Comparison of ENCODE assay signal across 17 cellular contexts in the genomic region with DNA sequence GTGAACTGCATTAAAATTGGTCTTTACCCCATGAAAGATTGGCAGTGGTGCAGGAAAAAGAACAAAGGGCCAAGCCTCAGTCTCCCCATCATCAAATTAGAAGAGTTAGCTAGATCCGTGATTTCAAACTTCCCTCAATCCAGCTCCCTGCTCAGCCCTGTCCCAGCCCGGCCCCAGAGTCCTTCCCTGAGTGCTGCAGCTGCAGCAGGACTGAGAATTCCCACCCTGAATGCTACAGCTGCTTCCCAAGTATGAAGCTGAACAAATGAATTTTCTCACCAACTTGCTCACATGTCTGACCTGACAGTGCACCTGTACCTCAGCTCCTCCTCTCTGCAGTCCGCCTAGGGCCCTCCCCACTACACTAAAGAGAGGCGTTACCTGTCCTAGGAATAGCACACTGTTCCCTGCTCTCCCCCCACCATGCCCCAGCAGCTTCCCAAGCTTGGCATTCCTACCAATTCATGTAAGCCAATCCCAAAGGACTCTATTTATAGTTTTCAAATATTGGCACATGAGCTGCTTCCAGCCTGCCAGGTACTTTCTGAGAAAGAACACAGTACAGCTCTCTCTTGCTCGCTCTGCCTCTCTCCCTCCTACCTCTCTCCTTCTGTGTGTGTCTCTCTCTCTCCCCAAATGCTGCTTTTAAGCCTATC.
A peak's percentile ranks its signal among the peaks of the same experiment; 100 is the strongest.
DNase-seq lines count a peak whose midpoint lies in the region; ATAC-seq and TF ChIP-seq lines count a peak whose summit lies in the region.
"Had no signal": no experiment of that assay in that cellular context is flagged by ENCODE, and none has a peak within 500 bp of the region (broad histone marks: within the 10 kb centered on the region; RNA-seq: fewer than 3 reads in every experiment).

No MANE protein-coding gene starts in this region.

- peak; percentile 89 to 93 (median 90) for ATAC-seq in heart left ventricle
- ATAC-seq in psoas muscle = peak; percentile 40 to 82 (median 80)
- ATAC-seq in activated T-helper 17 cell treated with anti-CD3 and anti-CD28 coated beads, Interleukin-2, amount 50 U/mL, for 72 hours (replicated peaks) = no peak
- ATAC-seq in effector memory CD8-positive, alpha-beta T cell (replicated peaks) = no peak
- ATAC-seq in WTC11 = no peak; the same call in 1 of the 2 replicates
- ATAC-seq: activated CD4-positive, alpha-beta T cell treated with anti-CD3 and anti-CD28 coated beads for 36 hours; stimulated activated effector memory CD8-positive, alpha-beta T cell treated with anti-CD3 and anti-CD28 coated beads, Interleukin-12 subunit alpha, Interleukin-12 subunit beta, amount 100 ng/mL, for 72 hours had no signal

- H3K27me3 ChIP-seq in heart left ventricle (no peaks in the 10 kb centered on the region), psoas muscle (ENCODE audit: insufficient read depth in 3 of 3, low read length in 2 of 3) (no peaks in the 10 kb centered on the region)

- no peaks in the 10 kb centered on the region for H3K9me3 ChIP-seq in heart left ventricle
- H3K9me3 ChIP-seq in psoas muscle = no peaks in the 10 kb centered on the region
- H3K9me3 ChIP-seq: Caco-2 had no signal

- no peaks in the 10 kb centered on the region for H3K36me3 Mint-ChIP-seq in activated T-helper 17 cell treated with anti-CD3 and anti-CD28 coated beads, Interleukin-2, amount 50 U/mL, for 72 hours (ENCODE audit: low read depth)
- no peaks in the 10 kb centered on the region for H3K36me3 Mint-ChIP-seq in effector memory CD8-positive, alpha-beta T cell (ENCODE audit: insufficient read depth)
- H3K36me3 Mint-ChIP-seq in activated naive CD8-positive, alpha-beta T cell treated with anti-CD3 and anti-CD28 coated beads for 36 hours = no peaks in the 10 kb centered on the region
- H3K36me3 Mint-ChIP-seq in WTC11 = peaks cover 13% of the 10 kb centered on the region
- H3K36me3 Mint-ChIP-seq: activated naive CD4-positive, alpha-beta T cell treated with anti-CD3 and anti-CD28 coated beads, Interleukin-2, amount 50 U/mL, for 24 hours; stimulated activated effector memory CD8-positive, alpha-beta T cell treated with anti-CD3 and anti-CD28 coated beads, Interleukin-12 subunit alpha, Interleukin-12 subunit beta, amount 100 ng/mL, for 72 hours had no signal

- CTCF ChIA-PET in WTC11 (lab: Charles Lee) = interaction anchor here (1.5 to 3.2 kb wide), 4 partner anchors 14 to 1260 kb away, joined by 4 to 14 read pairs (median 8); a partner anchor contains a TSS

- DNase-seq in Ammon's horn (ENCODE audit: low spot score) (peak; percentile 52), NCI-H2029 treated with DMSO at 0.1 percent for 48 hours (lab: John Stamatoyannopoulos, UW) (peak; percentile 61), heart left ventricle (peak in 4 of 5 donors; percentile 52 to 68 (median 61)), psoas muscle (no peak), WTC11 (ENCODE audit: low spot score) (no peak)
- no peak for DNase-seq in effector memory CD8-positive, alpha-beta T cell
- no peak for DNase-seq in activated naive CD8-positive, alpha-beta T cell treated with anti-CD3 and anti-CD28 coated beads for 36 hours
- DNase-seq: activated CD4-positive, alpha-beta T cell treated with anti-CD3 and anti-CD28 coated beads for 36 hours; Caco-2; effector memory CD4-positive, alpha-beta T cell; H7; NCI-H1930; NK-92 treated with Interleukin-12 subunit alpha and Interleukin-12 subunit beta, amount 100 ng/mL, for 24 hours; SHP77 had no signal

- TF ChIP-seq CTCF in heart left ventricle (IDR thresholded peaks at IDR 0.05) (no peak), psoas muscle (IDR thresholded peaks at IDR 0.05) (no peak), WTC11 (IDR thresholded peaks at IDR 0.05) (no peak)

- H3K4me3 ChIP-seq in heart left ventricle (no peak overlapping the region), psoas muscle (no peak overlapping the region)

- H3K27ac Mint-ChIP-seq in activated T-helper 17 cell treated with anti-CD3 and anti-CD28 coated beads, Interleukin-2, amount 50 U/mL, for 72 hours = no peak overlapping the region
- no peak overlapping the region for H3K27ac Mint-ChIP-seq in effector memory CD8-positive, alpha-beta T cell
- H3K27ac Mint-ChIP-seq in activated naive CD8-positive, alpha-beta T cell treated with anti-CD3 and anti-CD28 coated beads for 36 hours = no peak overlapping the region
- H3K27ac Mint-ChIP-seq in WTC11 = no peak overlapping the region
- H3K27ac Mint-ChIP-seq: activated CD4-positive, alpha-beta T cell treated with anti-CD3 and anti-CD28 coated beads for 36 hours; activated naive CD4-positive, alpha-beta T cell treated with anti-CD3 and anti-CD28 coated beads, Interleukin-2, amount 50 U/mL, for 24 hours; stimulated activated effector memory CD8-positive, alpha-beta T cell treated with anti-CD3 and anti-CD28 coated beads, Interleukin-12 subunit alpha, Interleukin-12 subunit beta, amount 100 ng/mL, for 72 hours had no signal

- no peaks in the 10 kb centered on the region for H3K4me1 Mint-ChIP-seq in activated T-helper 17 cell treated with anti-CD3 and anti-CD28 coated beads, Interleukin-2, amount 50 U/mL, for 72 hours
- peaks cover 0 to 1% of the 10 kb centered on the region in 2 donors for H3K4me1 Mint-ChIP-seq in effector memory CD8-positive, alpha-beta T cell (ENCODE audit: low read depth in 2 of 2)
- H3K4me1 Mint-ChIP-seq in activated naive CD8-positive, alpha-beta T cell treated with anti-CD3 and anti-CD28 coated beads for 36 hours = no peaks in the 10 kb centered on the region
- H3K4me1 Mint-ChIP-seq in WTC11 = peaks cover 6% of the 10 kb centered on the region
- H3K4me1 Mint-ChIP-seq: activated CD4-positive, alpha-beta T cell treated with anti-CD3 and anti-CD28 coated beads for 36 hours; activated naive CD4-positive, alpha-beta T cell treated with anti-CD3 and anti-CD28 coated beads, Interleukin-2, amount 50 U/mL, for 24 hours; stimulated activated effector memory CD8-positive, alpha-beta T cell treated with anti-CD3 and anti-CD28 coated beads, Interleukin-12 subunit alpha, Interleukin-12 subunit beta, amount 100 ng/mL, for 72 hours had no signal

- intact Hi-C loops in heart left ventricle (cut with DNase I) (loop anchor here in 7 of 10 donors (2.0 to 5.0 kb wide), 8 partner anchors 46 to 1291 kb away; a partner anchor contains a TSS), psoas muscle (cut with DNase I) (loop anchor here (2.0 to 5.0 kb wide), 3 partner anchors 76 to 1265 kb away; no protein-coding TSS in a partner anchor)

- POLR2A ChIA-PET in WTC11 (lab: Charles Lee) = no interaction called here

- no peak overlapping the region for H3K4me3 Mint-ChIP-seq in activated T-helper 17 cell treated with anti-CD3 and anti-CD28 coated beads, Interleukin-2, amount 50 U/mL, for 72 hours
- no peak overlapping the region for H3K4me3 Mint-ChIP-seq in effector memory CD8-positive, alpha-beta T cell
- H3K4me3 Mint-ChIP-seq in activated naive CD8-positive, alpha-beta T cell treated with anti-CD3 and anti-CD28 coated beads for 36 hours = no peak overlapping the region
- no peak overlapping the region for H3K4me3 Mint-ChIP-seq in WTC11
- H3K4me3 Mint-ChIP-seq: activated CD4-positive, alpha-beta T cell treated with anti-CD3 and anti-CD28 coated beads for 36 hours; activated naive CD4-positive, alpha-beta T cell treated with anti-CD3 and anti-CD28 coated beads, Interleukin-2, amount 50 U/mL, for 24 hours; stimulated activated effector memory CD8-positive, alpha-beta T cell treated with anti-CD3 and anti-CD28 coated beads, Interleukin-12 subunit alpha, Interleukin-12 subunit beta, amount 100 ng/mL, for 72 hours had no signal

- WGBS in heart left ventricle, 4 donors = 32 to 50% (median 41%) methylated on average over 5 of the region's 5 CpGs
- WGBS in psoas muscle, 3 donors = 23 to 32% (median 31%) methylated on average over 5 of the region's 5 CpGs

- H3K36me3 ChIP-seq in heart left ventricle (no peaks in the 10 kb centered on the region), psoas muscle (ENCODE audit: insufficient read depth in 1 of 2, low read depth in 1 of 2) (no peaks in the 10 kb centered on the region)

- peaks cover 4% of the 10 kb centered on the region for H3K27me3 Mint-ChIP-seq in activated T-helper 17 cell treated with anti-CD3 and anti-CD28 coated beads, Interleukin-2, amount 50 U/mL, for 72 hours
- no peaks in the 10 kb centered on the region for H3K27me3 Mint-ChIP-seq in effector memory CD8-positive, alpha-beta T cell
- no peaks in the 10 kb centered on the region for H3K27me3 Mint-ChIP-seq in activated naive CD8-positive, alpha-beta T cell treated with anti-CD3 and anti-CD28 coated beads for 36 hours
- H3K27me3 Mint-ChIP-seq in WTC11 (ENCODE audit: low read depth) = peaks cover 2% of the 10 kb centered on the region; the same call in 1 of the 2 replicates
- H3K27me3 Mint-ChIP-seq: activated naive CD4-positive, alpha-beta T cell treated with anti-CD3 and anti-CD28 coated beads, Interleukin-2, amount 50 U/mL, for 24 hours had no signal

- TF ChIP-seq POLR2A in heart left ventricle (IDR thresholded peaks at IDR 0.05) = no peak

- H3K27ac ChIP-seq in heart left ventricle = peak overlapping the region in 8 of 12 donors; percentile 18 to 69 (median 58)
- H3K27ac ChIP-seq in psoas muscle = no peak overlapping the region

- no peaks in the 10 kb centered on the region for H3K9me3 Mint-ChIP-seq in activated T-helper 17 cell treated with anti-CD3 and anti-CD28 coated beads, Interleukin-2, amount 50 U/mL, for 72 hours
- peaks cover 0 to 14% of the 10 kb centered on the region in 2 donors for H3K9me3 Mint-ChIP-seq in effector memory CD8-positive, alpha-beta T cell
- H3K9me3 Mint-ChIP-seq in activated naive CD8-positive, alpha-beta T cell treated with anti-CD3 and anti-CD28 coated beads for 36 hours = peaks cover 2% of the 10 kb centered on the region
- peaks cover 13% of the 10 kb centered on the region for H3K9me3 Mint-ChIP-seq in WTC11
- H3K9me3 Mint-ChIP-seq: activated naive CD4-positive, alpha-beta T cell treated with anti-CD3 and anti-CD28 coated beads, Interleukin-2, amount 50 U/mL, for 24 hours had no signal

- H3K4me1 ChIP-seq in heart left ventricle = peaks cover 0 to 56% (median 18%) of the 10 kb centered on the region in 12 donors
- peaks cover 54% of the 10 kb centered on the region for H3K4me1 ChIP-seq in psoas muscle
- H3K4me1 ChIP-seq: Caco-2 had no signal

TF ChIP-seq in WTC11, 78 proteins besides CTCF, POLR2A, EP300 and RAD21 (continues in another document):
- no peak for TF ChIP-seq TCF7 (CRISPR knock-in tag; IDR thresholded peaks at IDR 0.05; ENCODE audit: low read depth)
- TF ChIP-seq, protein P1, sequence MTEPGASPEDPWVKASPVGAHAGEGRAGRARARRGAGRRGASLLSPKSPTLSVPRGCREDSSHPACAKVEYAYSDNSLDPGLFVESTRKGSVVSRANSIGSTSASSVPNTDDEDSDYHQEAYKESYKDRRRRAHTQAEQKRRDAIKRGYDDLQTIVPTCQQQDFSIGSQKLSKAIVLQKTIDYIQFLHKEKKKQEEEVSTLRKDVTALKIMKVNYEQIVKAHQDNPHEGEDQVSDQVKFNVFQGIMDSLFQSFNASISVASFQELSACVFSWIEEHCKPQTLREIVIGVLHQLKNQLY (CRISPR knock-in tag; IDR thresholded peaks at IDR 0.05) = no peak
- TF ChIP-seq GTF2I (CRISPR knock-in tag; conservative IDR thresholded peaks at IDR 0.05) = no peak

Comparison
In these comparisons a context has a peak if more than half of its experiments do, and no peak if none do; other contexts are left out.
1. DNase-seq: peak in Ammon's horn (single experiment), NCI-H2029 treated with DMSO at 0.1 percent for 48 hours (single experiment) and heart left ventricle (4 of 5); none in psoas muscle (0 of 2), effector memory CD8-positive, alpha-beta T cell (0 of 3), activated naive CD8-positive, alpha-beta T cell treated with anti-CD3 and anti-CD28 coated beads for 36 hours (single experiment) and WTC11 (single experiment).
2. ATAC-seq: peak in heart left ventricle (4 of 4) and psoas muscle (4 of 4); none in activated T-helper 17 cell treated with anti-CD3 and anti-CD28 coated beads, Interleukin-2, amount 50 U/mL, for 72 hours (single experiment), effector memory CD8-positive, alpha-beta T cell (single experiment) and WTC11 (single experiment).